13 cellular contexts compared by ENCODE assay signal in genomic region chr20:688809-689208, GRCh38. TPM values are rescaled to one million over a fixed set of nuclear protein-coding genes. Genes with fewer than 3 reads are reported as not detected.
DNase-seq lines count a peak whose midpoint lies in the region; ATAC-seq, FAIRE-seq and TF ChIP-seq lines count a peak whose summit lies in the region.
"Had no signal": no experiment of that assay in that cellular context is flagged by ENCODE, and none has a peak within 500 bp of the region (broad histone marks: within the 10 kb centered on the region; RNA-seq: fewer than 3 reads in every experiment).

No MANE protein-coding gene starts in this region.

- ATAC-seq in GM18502 (IDR thresholded peaks at IDR 0.05; ENCODE audit: poor library complexity, unreplicated experiment), result no peak
- ATAC-seq: esophagus mucosa had no signal

- FAIRE-seq in bronchial epithelial cell (lab: Jason Lieb, UNC), result no peak

- no peaks in the 10 kb centered on the region for H3K36me3 ChIP-seq in bronchial epithelial cell (ENCODE audit: control insufficient read depth, insufficient read depth, low read length)

- DNase-seq in EL (peak; percentile 14), HT1080 (ENCODE audit: low read depth) (peak; percentile 17), bronchial epithelial cell (ENCODE audit: low read depth) (peak; percentile 13), myocyte (ENCODE audit: low read depth) (peak; percentile 6), NCI-H2029 (lab: John Stamatoyannopoulos, UW) (no peak), NCI-H2107 (lab: John Stamatoyannopoulos, UW) (no peak), cerebellar nuclear complex (lab: John Stamatoyannopoulos, UW) (no peak)
- DNase-seq: activated CD4-positive, alpha-beta T cell treated with anti-CD3 and anti-CD28 coated beads, Interleukin-2, amount 10 ng/mL, durations not matched to agents 24 days and 14 days; NCI-H1092 treated with DMSO at 0.1 percent for 48 hours; NK-92 treated with Interleukin-12 subunit alpha and Interleukin-12 subunit beta, amount 100 ng/mL, for 24 hours; SW 1271 had no signal

- no peak for TF ChIP-seq CTCF in bronchial epithelial cell (IDR thresholded peaks at IDR 0.05; ENCODE audit: insufficient read depth, low read length, severe bottlenecking)

- H3K4me3 ChIP-seq in bronchial epithelial cell (ENCODE audit: low read depth, low read length), result no peak overlapping the region

- no peaks in the 10 kb centered on the region for H3K27me3 ChIP-seq in bronchial epithelial cell (ENCODE audit: control insufficient read depth, insufficient read depth, low read length)

RNA-seq across cellular contexts. Expression of gene SCRT2, which starts 13.2 kb away (rescaled TPM):
- not detected in 2 replicates for total RNA-seq in HT1080 (2014; rRNA removed; shearing (Covaris generic))
- polyA plus RNA-seq in HT1080 (2015; cell fraction: cytosol; rRNA removed), result not detected in 2 replicates
- not detected in 2 replicates for polyA plus RNA-seq in HT1080 (2015; cell fraction: nucleus; rRNA removed)
- not detected in 2 replicates for total RNA-seq in bronchial epithelial cell
- total RNA-seq in myocyte, result not detected in 2 replicates
- not detected for polyA plus RNA-seq in myocyte (2012)
- total RNA-seq: activated CD4-positive, alpha-beta T cell treated with anti-CD3 and anti-CD28 coated beads, Interleukin-2, amount 10 ng/mL, durations not matched to agents 24 days and 14 days; esophagus mucosa had no signal

RNA-seq across cellular contexts. Expression of gene SRXN1, which starts 35.8 kb away (rescaled TPM):
- 73.8 and 81.3 TPM in 2 replicates for total RNA-seq in HT1080 (2014; rRNA removed; shearing (Covaris generic))
- polyA plus RNA-seq in HT1080 (2015; cell fraction: cytosol; rRNA removed), result 55.6 and 57.0 TPM in 2 replicates
- 19.8 and 22.4 TPM in 2 replicates for polyA plus RNA-seq in HT1080 (2015; cell fraction: nucleus; rRNA removed)
- total RNA-seq in bronchial epithelial cell, result 99.5 and 146 TPM in 2 replicates
- 23.6 and 34.6 TPM in 2 replicates for total RNA-seq in myocyte
- 43.5 TPM for polyA plus RNA-seq in myocyte (2012)

Comparison
In these comparisons a context has a peak if more than half of its experiments do, and no peak if none do; other contexts are left out.
1. DNase-seq: peak in EL (single experiment), HT1080 (single experiment), bronchial epithelial cell (single experiment) and myocyte (single experiment); none in NCI-H2029 (single experiment), NCI-H2107 (single experiment) and cerebellar nuclear complex (0 of 2).